ENCODE assay signal across 26 cellular contexts in the genomic region with DNA sequence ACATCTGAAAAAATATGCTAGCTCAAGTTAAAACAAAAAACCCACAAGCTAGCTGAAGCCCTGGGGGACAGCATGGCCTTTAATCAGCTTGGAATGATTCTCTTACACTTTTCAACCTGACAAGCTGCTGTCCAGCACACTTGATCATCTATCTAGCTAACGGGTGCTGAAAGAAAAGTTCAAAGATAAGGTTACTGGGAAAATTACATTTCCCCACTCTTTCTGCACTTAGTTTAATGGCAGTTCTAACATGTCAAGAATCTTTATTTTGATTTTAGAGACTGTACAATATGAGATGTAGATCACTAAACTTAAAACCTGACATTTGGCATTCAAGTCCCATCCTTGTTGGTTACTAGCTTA. TPM values are rescaled to one million over a fixed set of nuclear protein-coding genes. Genes with fewer than 3 reads are reported as not detected.
DNase-seq lines count a peak whose midpoint lies in the region; FAIRE-seq and TF ChIP-seq lines count a peak whose summit lies in the region.
"Had no signal": no experiment of that assay in that cellular context is flagged by ENCODE, and none has a peak within 500 bp of the region (broad histone marks: within the 10 kb centered on the region; RNA-seq: fewer than 3 reads in every experiment).

No MANE protein-coding gene starts in this region.

- H3K9me3 Mint-ChIP-seq in MCF 10A (ENCODE audit: unreplicated experiment) (no peaks in the 10 kb centered on the region), immature natural killer cell (no peaks in the 10 kb centered on the region)
- H3K9me3 Mint-ChIP-seq: activated B cell treated with CpG ODN at 0.5 μM for 24 hours; activated naive CD8-positive, alpha-beta T cell treated with anti-CD3 and anti-CD28 coated beads, Interleukin-2, amount 50 U/mL, for 24 hours; activated T-helper 1 cell treated with anti-CD3 and anti-CD28 coated beads, Interleukin-12 subunit alpha, Interleukin-12 subunit beta, Interleukin-2, Interleukin-4 antibody, amounts not matched to agents 30 ng/mL and 10 ng/mL and 1 ng/mL, durations not matched to agents 14 hours and 24 hours and 36 hours; T-helper 2 cell treated with Interferon-gamma antibody and Interleukin-4, amounts not matched to agents 5 μg/mL and 100 μg/mL, for 36 hours had no signal

- H3K27me3 Mint-ChIP-seq in MCF 10A (ENCODE audit: insufficient read depth, unreplicated experiment) (no peaks in the 10 kb centered on the region), immature natural killer cell (ENCODE audit: low read depth in 3 of 3) (peaks cover 0 to 2% (median 0%) of the 10 kb centered on the region in 3 donors)
- H3K27me3 Mint-ChIP-seq: activated B cell treated with CpG ODN at 0.5 μM for 24 hours; activated naive CD8-positive, alpha-beta T cell treated with anti-CD3 and anti-CD28 coated beads, Interleukin-2, amount 50 U/mL, for 24 hours had no signal

- no TSS peak for BruUV-seq in MCF 10A (replicated peaks; lab: Mats Ljungman, UMichigan)

- TF ChIP-seq POLR2A in breast epithelium (IDR thresholded peaks at IDR 0.05), result no peak

- POLR2A ChIA-PET in MCF 10A (lab: Yijun Ruan, JAX), result interaction anchor here (0.7 to 6.6 kb wide), 14 partner anchors 8 to 85 kb away, joined by 3 to 68 read pairs (median 4); no protein-coding TSS in a partner anchor

- no peaks in the 10 kb centered on the region for H3K4me1 ChIP-seq in breast epithelium
- H3K4me1 ChIP-seq in kidney (ENCODE audit: control insufficient read depth in 1 of 2, insufficient read depth in 1 of 2, low read depth in 1 of 2, low read length in 2 of 2), result no peaks in the 10 kb centered on the region
- H3K4me1 ChIP-seq in tibial artery, result peaks cover 0 to 14% (median 3%) of the 10 kb centered on the region in 4 donors
- H3K4me1 ChIP-seq: BLaER1 treated with 17β-estradiol and CSF1 and Interleukin-3, amounts not matched to agents 10 nM and 100 nM; lower lobe of right lung had no signal

- H3K4me3 ChIP-seq in breast epithelium, result no peak overlapping the region
- no peak overlapping the region for H3K4me3 ChIP-seq in kidney (ENCODE audit: low read length in 2 of 2)
- no peak overlapping the region for H3K4me3 ChIP-seq in tibial artery
- H3K4me3 ChIP-seq: BLaER1 treated with 17β-estradiol and CSF1 and Interleukin-3, amounts not matched to agents 10 nM and 100 nM; coronary artery; lower lobe of right lung; suprapubic skin had no signal

- H3K36me3 ChIP-seq in breast epithelium (no peaks in the 10 kb centered on the region), kidney (ENCODE audit: control insufficient read depth in 1 of 2, insufficient read depth in 2 of 2, low read length in 2 of 2) (peaks cover 0 to 2% of the 10 kb centered on the region in 2 donors), tibial artery (peaks cover 3 to 13% (median 4%) of the 10 kb centered on the region in 3 donors)
- H3K36me3 ChIP-seq: brain microvascular endothelial cell had no signal

- no peak overlapping the region for H3K9ac ChIP-seq in kidney (ENCODE audit: low read length in 2 of 2)
- H3K9ac ChIP-seq: BLaER1 treated with 17β-estradiol and CSF1 and Interleukin-3, amounts not matched to agents 10 nM and 100 nM; KMS-11 had no signal

- TF ChIP-seq CTCF in MCF 10A (IDR thresholded peaks at IDR 0.05; ENCODE audit: unreplicated experiment) (no peak), breast epithelium (IDR thresholded peaks at IDR 0.05) (no peak), kidney (IDR thresholded peaks at IDR 0.05; ENCODE audit: borderline replicate concordance, extremely low read depth, insufficient read depth) (no peak), tibial artery (IDR thresholded peaks at IDR 0.05) (no peak)

- no peak for DNase-seq in MCF 10A (ENCODE audit: unreplicated experiment)
- DNase-seq in breast epithelium (ENCODE audit: low spot score in 2 of 2), result no peak
- peak; percentile 22 for DNase-seq in RPMI7951 (ENCODE audit: low read depth)
- DNase-seq in immature natural killer cell, result no peak
- no peak for DNase-seq in substantia nigra (lab: John Stamatoyannopoulos, UW)
- no peak for DNase-seq in kidney
- DNase-seq in tibial artery, result no peak
- no peak for DNase-seq in cortex of kidney (lab: John Stamatoyannopoulos, UW)
- DNase-seq: activated B cell treated with CpG ODN at 0.5 μM for 24 hours; activated CD8-positive, alpha-beta memory T cell treated with anti-CD3 and anti-CD28 coated beads for 24 hours; activated naive CD8-positive, alpha-beta T cell treated with anti-CD3 and anti-CD28 coated beads, Interleukin-2, amount 50 U/mL, for 24 hours; brain microvascular endothelial cell; DMS 273 treated with DMSO at 0.1 percent for 48 hours; GDM1; lower lobe of right lung; NCI-H1930; NCI-H345; occipital lobe had no signal

- FAIRE-seq in kidney (lab: Jason Lieb, UNC), result no peak
- FAIRE-seq: endothelial cell of umbilical vein, RCC 7860 had no signal

- peak overlapping the region; percentile 65 for H3K27ac Mint-ChIP-seq in MCF 10A (ENCODE audit: low read depth, unreplicated experiment)
- peak overlapping the region in 5 of 6 donors; percentile 36 to 80 (median 56) for H3K27ac Mint-ChIP-seq in immature natural killer cell
- H3K27ac Mint-ChIP-seq: activated B cell treated with CpG ODN at 0.5 μM for 24 hours; activated T-helper 1 cell treated with anti-CD3 and anti-CD28 coated beads, Interleukin-12 subunit alpha, Interleukin-12 subunit beta, Interleukin-2, Interleukin-4 antibody, amounts not matched to agents 30 ng/mL and 10 ng/mL and 1 ng/mL, durations not matched to agents 14 hours and 24 hours and 36 hours had no signal

- H3K27ac ChIP-seq in breast epithelium (no peak overlapping the region), substantia nigra (ENCODE audit: low read depth, low read length, poor library complexity, severe bottlenecking) (peak overlapping the region; percentile 6), kidney (ENCODE audit: low read depth in 2 of 2, low read length in 2 of 2) (no peak overlapping the region), tibial artery (no peak overlapping the region)
- H3K27ac ChIP-seq: BLaER1 treated with 17β-estradiol and CSF1 and Interleukin-3, amounts not matched to agents 10 nM and 100 nM; brain microvascular endothelial cell; coronary artery; KMS-11; lower lobe of right lung; suprapubic skin had no signal

- CTCF ChIA-PET in MCF 10A (lab: Yijun Ruan, JAX), result interaction anchor here (0.6 to 3.8 kb wide), 12 partner anchors 8 to 292 kb away, joined by 3 to 24 read pairs (median 6); no protein-coding TSS in a partner anchor

- no peak overlapping the region for H3K4me3 Mint-ChIP-seq in MCF 10A (ENCODE audit: unreplicated experiment)
- H3K4me3 Mint-ChIP-seq in immature natural killer cell, result no peak overlapping the region
- H3K4me3 Mint-ChIP-seq: activated B cell treated with CpG ODN at 0.5 μM for 24 hours; activated naive CD8-positive, alpha-beta T cell treated with anti-CD3 and anti-CD28 coated beads, Interleukin-2, amount 50 U/mL, for 24 hours; activated T-helper 1 cell treated with anti-CD3 and anti-CD28 coated beads, Interleukin-12 subunit alpha, Interleukin-12 subunit beta, Interleukin-2, Interleukin-4 antibody, amounts not matched to agents 30 ng/mL and 10 ng/mL and 1 ng/mL, durations not matched to agents 14 hours and 24 hours and 36 hours; T-helper 2 cell treated with Interferon-gamma antibody and Interleukin-4, amounts not matched to agents 5 μg/mL and 100 μg/mL, for 36 hours had no signal

- H3K4me1 Mint-ChIP-seq in MCF 10A (ENCODE audit: insufficient read depth, unreplicated experiment) (peaks cover 34% of the 10 kb centered on the region), immature natural killer cell (peaks cover 67 to 95% of the 10 kb centered on the region in 2 donors)

- H3K9me3 ChIP-seq in breast epithelium (no peaks in the 10 kb centered on the region), kidney (ENCODE audit: control insufficient read depth in 1 of 2, low read length in 2 of 2) (no peaks in the 10 kb centered on the region), tibial artery (no peaks in the 10 kb centered on the region)
- H3K9me3 ChIP-seq: BLaER1 treated with 17β-estradiol and CSF1 and Interleukin-3, amounts not matched to agents 10 nM and 100 nM; lower lobe of right lung; suprapubic skin had no signal

- intact Hi-C loops in MCF 10A (cut with micrococcal nuclease), result no loop called here
- intact Hi-C loops in breast epithelium (cut with DNase I; ENCODE audit: low total_unique reads), result no loop called here
- intact Hi-C loops in kidney (cut with DNase I), result no loop called here
- intact Hi-C loops in tibial artery (cut with DNase I; ENCODE audit: low total_unique reads), result no loop called here

- H3K36me3 Mint-ChIP-seq in MCF 10A (ENCODE audit: insufficient read depth, unreplicated experiment), result peaks cover 39% of the 10 kb centered on the region
- H3K36me3 Mint-ChIP-seq in immature natural killer cell, result peaks cover 4 to 36% (median 19%) of the 10 kb centered on the region in 3 donors

- H3K27me3 ChIP-seq in breast epithelium (no peaks in the 10 kb centered on the region), tibial artery (no peaks in the 10 kb centered on the region)
- H3K27me3 ChIP-seq: BLaER1 treated with 17β-estradiol and CSF1 and Interleukin-3, amounts not matched to agents 10 nM and 100 nM; brain microvascular endothelial cell; suprapubic skin had no signal

RNA-seq across cellular contexts. Expression of gene STK4, which starts 53.4 kb away (rescaled TPM):
- total RNA-seq in MCF 10A (2022), result 47.7 and 51.4 TPM in 2 replicates
- 10 to 100 TPM; 33.1 to 35.3 (median 34.7) TPM for total RNA-seq in breast epithelium
- 26.2 and 26.7 TPM in 2 replicates for total RNA-seq in RPMI7951 (2014; rRNA removed; shearing (Covaris generic))
- 100 to 1,000 TPM; 122 to 256 (median 133) TPM for polyA plus RNA-seq in immature natural killer cell
- total RNA-seq in kidney, result 41.0 TPM
- polyA plus RNA-seq in kidney (ENCODE audit: insufficient read depth, low read depth, low replicate concordance), result 4.3 TPM

RNA-seq across cellular contexts. Expression of gene TOMM34, which starts 59.5 kb away (rescaled TPM):
- total RNA-seq in MCF 10A (2022) (55.5 and 60.0 TPM in 2 replicates), breast epithelium (10 to 100 TPM; 14.6 to 21.0 (median 20.3) TPM), kidney (18.8 TPM)
- total RNA-seq in RPMI7951 (2014; rRNA removed; shearing (Covaris generic)), result 68.0 and 90.6 TPM in 2 replicates
- polyA plus RNA-seq in immature natural killer cell (10 to 100 TPM; 13.4 to 30.0 (median 24.8) TPM), kidney (ENCODE audit: insufficient read depth, low read depth, low replicate concordance) (39.6 TPM)
